ENCODE assay signal across 1 cellular context in the genomic region with DNA sequence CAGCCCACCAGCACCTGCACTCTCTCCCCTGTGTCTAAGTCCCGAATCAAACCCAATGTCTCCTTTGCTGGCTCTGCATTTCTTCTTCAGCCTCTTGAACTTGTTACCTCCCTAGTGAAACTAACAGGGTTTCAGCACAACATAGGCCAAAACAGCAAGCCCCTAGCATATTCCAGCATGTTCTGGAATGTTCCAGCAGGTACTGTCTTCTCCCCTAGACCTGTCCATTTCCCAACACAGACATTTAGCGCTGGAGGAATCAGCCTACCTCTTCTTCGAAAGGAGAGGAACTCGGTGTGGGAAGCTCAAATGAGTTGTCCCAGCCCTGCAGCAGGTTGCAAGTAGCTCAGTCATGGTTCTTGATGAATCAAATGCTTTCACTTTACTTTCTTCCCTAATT.
TF ChIP-seq lines count a peak whose summit lies in the region.

No MANE protein-coding gene starts in this region.

TF ChIP-seq in liver, 16 proteins besides CTCF, POLR2A, EP300 and RAD21:
- TF ChIP-seq, protein P1, sequence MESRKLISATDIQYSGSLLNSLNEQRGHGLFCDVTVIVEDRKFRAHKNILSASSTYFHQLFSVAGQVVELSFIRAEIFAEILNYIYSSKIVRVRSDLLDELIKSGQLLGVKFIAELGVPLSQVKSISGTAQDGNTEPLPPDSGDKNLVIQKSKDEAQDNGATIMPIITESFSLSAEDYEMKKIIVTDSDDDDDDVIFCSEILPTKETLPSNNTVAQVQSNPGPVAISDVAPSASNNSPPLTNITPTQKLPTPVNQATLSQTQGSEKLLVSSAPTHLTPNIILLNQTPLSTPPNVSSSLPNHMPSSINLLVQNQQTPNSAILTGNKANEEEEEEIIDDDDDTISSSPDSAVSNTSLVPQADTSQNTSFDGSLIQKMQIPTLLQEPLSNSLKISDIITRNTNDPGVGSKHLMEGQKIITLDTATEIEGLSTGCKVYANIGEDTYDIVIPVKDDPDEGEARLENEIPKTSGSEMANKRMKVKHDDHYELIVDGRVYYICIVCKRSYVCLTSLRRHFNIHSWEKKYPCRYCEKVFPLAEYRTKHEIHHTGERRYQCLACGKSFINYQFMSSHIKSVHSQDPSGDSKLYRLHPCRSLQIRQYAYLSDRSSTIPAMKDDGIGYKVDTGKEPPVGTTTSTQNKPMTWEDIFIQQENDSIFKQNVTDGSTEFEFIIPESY (IDR thresholded peaks at IDR 0.05): no peak
- TF ChIP-seq, protein P2, sequence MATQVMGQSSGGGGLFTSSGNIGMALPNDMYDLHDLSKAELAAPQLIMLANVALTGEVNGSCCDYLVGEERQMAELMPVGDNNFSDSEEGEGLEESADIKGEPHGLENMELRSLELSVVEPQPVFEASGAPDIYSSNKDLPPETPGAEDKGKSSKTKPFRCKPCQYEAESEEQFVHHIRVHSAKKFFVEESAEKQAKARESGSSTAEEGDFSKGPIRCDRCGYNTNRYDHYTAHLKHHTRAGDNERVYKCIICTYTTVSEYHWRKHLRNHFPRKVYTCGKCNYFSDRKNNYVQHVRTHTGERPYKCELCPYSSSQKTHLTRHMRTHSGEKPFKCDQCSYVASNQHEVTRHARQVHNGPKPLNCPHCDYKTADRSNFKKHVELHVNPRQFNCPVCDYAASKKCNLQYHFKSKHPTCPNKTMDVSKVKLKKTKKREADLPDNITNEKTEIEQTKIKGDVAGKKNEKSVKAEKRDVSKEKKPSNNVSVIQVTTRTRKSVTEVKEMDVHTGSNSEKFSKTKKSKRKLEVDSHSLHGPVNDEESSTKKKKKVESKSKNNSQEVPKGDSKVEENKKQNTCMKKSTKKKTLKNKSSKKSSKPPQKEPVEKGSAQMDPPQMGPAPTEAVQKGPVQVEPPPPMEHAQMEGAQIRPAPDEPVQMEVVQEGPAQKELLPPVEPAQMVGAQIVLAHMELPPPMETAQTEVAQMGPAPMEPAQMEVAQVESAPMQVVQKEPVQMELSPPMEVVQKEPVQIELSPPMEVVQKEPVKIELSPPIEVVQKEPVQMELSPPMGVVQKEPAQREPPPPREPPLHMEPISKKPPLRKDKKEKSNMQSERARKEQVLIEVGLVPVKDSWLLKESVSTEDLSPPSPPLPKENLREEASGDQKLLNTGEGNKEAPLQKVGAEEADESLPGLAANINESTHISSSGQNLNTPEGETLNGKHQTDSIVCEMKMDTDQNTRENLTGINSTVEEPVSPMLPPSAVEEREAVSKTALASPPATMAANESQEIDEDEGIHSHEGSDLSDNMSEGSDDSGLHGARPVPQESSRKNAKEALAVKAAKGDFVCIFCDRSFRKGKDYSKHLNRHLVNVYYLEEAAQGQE (IDR thresholded peaks at IDR 0.05): no peak
- TF ChIP-seq TAF1 (conservative IDR thresholded peaks at IDR 0.05) (no peak), RXRA (IDR thresholded peaks at IDR 0.05) (no peak), YY1 (IDR thresholded peaks at IDR 0.05) (peak; percentile 57)
- TF ChIP-seq, protein P3, sequence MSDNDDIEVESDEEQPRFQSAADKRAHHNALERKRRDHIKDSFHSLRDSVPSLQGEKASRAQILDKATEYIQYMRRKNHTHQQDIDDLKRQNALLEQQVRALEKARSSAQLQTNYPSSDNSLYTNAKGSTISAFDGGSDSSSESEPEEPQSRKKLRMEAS (IDR thresholded peaks at IDR 0.05): no peak
